Comparison of ENCODE assay signal across 1 cellular context in the genomic region with DNA sequence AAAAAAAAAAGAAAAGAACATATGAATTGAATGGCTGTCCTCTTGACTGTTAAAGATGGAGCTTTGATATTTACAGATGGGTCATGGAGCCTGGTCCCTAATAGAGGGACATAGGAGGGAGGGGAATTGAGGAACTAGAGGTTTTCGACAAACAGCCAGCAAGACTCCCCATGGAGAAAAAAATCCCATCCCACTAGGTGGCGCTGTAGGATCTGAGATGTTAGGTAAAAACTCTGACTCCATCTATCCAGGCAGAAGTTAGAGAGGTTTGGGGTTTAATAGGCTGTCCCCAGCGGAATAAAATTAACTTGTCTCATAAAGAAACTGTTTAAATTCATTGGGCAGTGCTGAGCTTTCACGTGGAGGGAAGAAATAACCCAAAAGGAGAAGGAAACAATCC.
TF ChIP-seq lines count a peak whose summit lies in the region.

No MANE protein-coding gene starts in this region.

TF ChIP-seq in HepG2, 621 proteins besides CTCF, POLR2A, EP300 and RAD21 (continued from another document):
- TF ChIP-seq STAG1 (CRISPR knock-in tag; IDR thresholded peaks at IDR 0.05) = peak; percentile 77
